7 cellular contexts compared by ENCODE assay signal in the genomic region with DNA sequence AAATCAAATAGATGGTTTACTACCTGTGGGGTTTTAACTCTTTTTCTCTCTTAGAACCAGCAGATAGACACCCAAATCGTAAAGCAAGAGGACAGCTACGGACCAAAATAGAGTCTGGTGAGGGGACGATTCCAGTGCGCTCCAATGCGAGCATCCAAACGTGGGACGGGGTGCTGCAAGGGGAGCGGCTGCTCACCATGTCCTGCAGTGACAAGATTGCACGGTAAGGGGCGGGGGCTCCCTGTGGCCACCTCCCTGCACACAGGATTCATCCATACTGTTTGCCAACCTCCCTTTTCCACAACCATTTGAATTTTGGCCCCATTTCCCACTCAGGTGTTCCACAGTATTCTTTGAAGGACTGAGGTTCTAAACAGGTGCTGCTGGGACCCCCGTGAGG.
"Had no signal": no experiment of that assay in that cellular context is flagged by ENCODE, and none has a peak within 500 bp of the region (broad histone marks: within the 10 kb centered on the region; RNA-seq: fewer than 3 reads in every experiment).

No MANE protein-coding gene starts in this region.

- H3K4me3 ChIP-seq: K562 had no signal

- H3K27ac ChIP-seq: HL-60, KMS-11 had no signal

- ATAC-seq: HepG2, K562 had no signal

- DNase-seq: IMR-90, KBM-7, KG1 had no signal
